16 cellular contexts compared by ENCODE assay signal in genomic region chr20:38999217-38999616, GRCh38.
"Had no signal": no experiment of that assay in that cellular context is flagged by ENCODE, and none has a peak within 500 bp of the region (broad histone marks: within the 10 kb centered on the region; RNA-seq: fewer than 3 reads in every experiment).

No MANE protein-coding gene starts in this region.

- DNase-seq: activated CD4-positive, CD25-positive, alpha-beta regulatory T cell; effector memory CD4-positive, alpha-beta T cell; foreskin keratinocyte; kidney glomerular epithelial cell; left ventricle myocardium superior; mucosa of descending colon; naive thymus-derived CD4-positive, alpha-beta T cell; occipital lobe; SHP77; SK-N-SH; small intestine; stimulated activated CD4-positive, alpha-beta T cell treated with anti-CD3 and anti-CD28 coated beads, Interleukin-4, amount 100 ng/mL, for 24 hours; stomach; testis had no signal

- ATAC-seq: foreskin keratinocyte; left ventricle myocardium superior; mucosa of descending colon; naive thymus-derived CD4-positive, alpha-beta T cell had no signal

- H3K9me3 Mint-ChIP-seq: dendritic cell treated with granulocyte-macrophage colony-stimulating factor and Interleukin-4, amounts not matched to agents 40 ng/mL and 50 ng/mL, for 4 days; memory B cell; naive thymus-derived CD4-positive, alpha-beta T cell had no signal

- H3K27ac Mint-ChIP-seq: dendritic cell treated with granulocyte-macrophage colony-stimulating factor and Interleukin-4, amounts not matched to agents 40 ng/mL and 50 ng/mL, for 4 days; memory B cell had no signal

- H3K27me3 Mint-ChIP-seq: dendritic cell treated with granulocyte-macrophage colony-stimulating factor and Interleukin-4, amounts not matched to agents 40 ng/mL and 50 ng/mL, for 4 days; memory B cell; naive thymus-derived CD4-positive, alpha-beta T cell had no signal

- H3K4me3 Mint-ChIP-seq: dendritic cell treated with granulocyte-macrophage colony-stimulating factor and Interleukin-4, amounts not matched to agents 40 ng/mL and 50 ng/mL, for 4 days; memory B cell; naive thymus-derived CD4-positive, alpha-beta T cell had no signal
